Comparison of ENCODE assay signal across 1 cellular context in genomic region chr11:122755409-122755808, GRCh38.
TF ChIP-seq lines count a peak whose summit lies in the region.

No MANE protein-coding gene starts in this region.

TF ChIP-seq in SK-N-SH, 30 proteins besides CTCF, POLR2A, EP300 and RAD21 (continued from another document):
- TF ChIP-seq, protein P1, sequence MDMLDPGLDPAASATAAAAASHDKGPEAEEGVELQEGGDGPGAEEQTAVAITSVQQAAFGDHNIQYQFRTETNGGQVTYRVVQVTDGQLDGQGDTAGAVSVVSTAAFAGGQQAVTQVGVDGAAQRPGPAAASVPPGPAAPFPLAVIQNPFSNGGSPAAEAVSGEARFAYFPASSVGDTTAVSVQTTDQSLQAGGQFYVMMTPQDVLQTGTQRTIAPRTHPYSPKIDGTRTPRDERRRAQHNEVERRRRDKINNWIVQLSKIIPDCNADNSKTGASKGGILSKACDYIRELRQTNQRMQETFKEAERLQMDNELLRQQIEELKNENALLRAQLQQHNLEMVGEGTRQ (IDR thresholded peaks at IDR 0.05; ENCODE audit: borderline replicate concordance, low read depth, low read length) = no peak
- TF ChIP-seq MAX (IDR thresholded peaks at IDR 0.05; ENCODE audit: low read depth) (no peak), TCF12 (IDR thresholded peaks at IDR 0.05) (no peak)
TF ChIP-seq in SK-N-SH: peak in this region for 0.
